In the genomic region with DNA sequence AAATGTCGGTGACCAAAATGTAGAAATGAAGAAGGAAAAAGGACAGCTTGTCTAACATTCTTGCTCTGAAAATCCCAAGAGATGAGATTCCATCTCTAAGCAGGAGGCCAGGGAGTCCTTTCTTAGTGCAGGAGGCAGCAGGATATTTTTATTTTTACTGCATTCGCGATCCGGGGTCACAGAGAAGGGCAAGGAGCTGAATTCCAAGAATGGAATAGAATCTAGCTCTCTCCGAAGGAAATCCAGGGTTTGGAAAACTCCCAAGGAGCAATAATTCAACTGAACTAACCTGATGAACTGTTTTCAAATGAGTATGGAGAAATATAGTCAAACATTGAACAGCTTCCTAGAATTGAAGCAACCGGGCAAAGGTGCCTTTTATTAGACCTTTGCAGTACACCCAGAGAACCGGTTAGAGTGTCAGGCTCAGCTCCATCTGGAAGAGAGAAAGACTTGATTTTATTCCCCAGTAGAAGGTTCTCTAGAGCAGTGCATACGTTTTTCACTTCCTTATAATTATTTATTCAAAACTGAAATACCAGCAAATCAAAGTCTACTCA, we compare ENCODE assay signal across 14 cellular contexts.
"Had no signal": no experiment of that assay in that cellular context is flagged by ENCODE, and none has a peak within 500 bp of the region (broad histone marks: within the 10 kb centered on the region; RNA-seq: fewer than 3 reads in every experiment).

No MANE protein-coding gene starts in this region.

- H3K27ac Mint-ChIP-seq: activated CD4-positive, alpha-beta T cell treated with anti-CD3 and anti-CD28 coated beads, Interleukin-2, amount 10 ng/mL, durations not matched to agents 7 days and 5 days; activated naive CD8-positive, alpha-beta T cell treated with anti-CD3 and anti-CD28 coated beads, Interleukin-2, amount 10 ng/mL, durations not matched to agents 7 days and 5 days; T-helper 17 cell; WTC11 had no signal

- H3K27ac ChIP-seq: thyroid gland had no signal

- DNase-seq: activated CD4-positive, alpha-beta T cell treated with anti-CD3 and anti-CD28 coated beads, Interleukin-2, amount 10 ng/mL, durations not matched to agents 7 days and 5 days; activated CD8-positive, alpha-beta memory T cell treated with anti-CD3 and anti-CD28 coated beads, Interleukin-2, amount 50 U/mL, for 48 hours; activated gamma-delta T cell treated with Interleukin-2 at 50 U/mL for 16 hours; activated naive CD8-positive, alpha-beta T cell treated with anti-CD3 and anti-CD28 coated beads, Interleukin-2, amount 10 ng/mL, durations not matched to agents 7 days and 5 days; hippocampal formation; mesendoderm; SIG-M5; stomach; T-helper 17 cell; thyroid gland had no signal

- H3K27me3 ChIP-seq: stomach, thyroid gland had no signal

- H3K27me3 Mint-ChIP-seq: T-helper 17 cell had no signal

- ATAC-seq: esophagus mucosa, T-helper 17 cell, WTC11 had no signal

- FAIRE-seq: astrocyte, bronchial epithelial cell had no signal

- H3K9me3 ChIP-seq: stomach, thyroid gland had no signal

- H3K36me3 Mint-ChIP-seq: activated naive CD8-positive, alpha-beta T cell treated with anti-CD3 and anti-CD28 coated beads, Interleukin-2, amount 10 ng/mL, durations not matched to agents 7 days and 5 days; WTC11 had no signal

- H3K36me3 ChIP-seq: stomach, thyroid gland had no signal

- H3K4me3 Mint-ChIP-seq: activated CD4-positive, alpha-beta T cell treated with anti-CD3 and anti-CD28 coated beads, Interleukin-2, amount 10 ng/mL, durations not matched to agents 7 days and 5 days; activated naive CD8-positive, alpha-beta T cell treated with anti-CD3 and anti-CD28 coated beads, Interleukin-2, amount 10 ng/mL, durations not matched to agents 7 days and 5 days; T-helper 17 cell; WTC11 had no signal

- H3K4me3 ChIP-seq: stomach, thyroid gland had no signal
